8 cellular contexts compared by ENCODE assay signal in genomic region chr7:101058355-101058754, GRCh38. TPM values are rescaled to one million over a fixed set of nuclear protein-coding genes. Genes with fewer than 3 reads are reported as not detected.
DNase-seq lines count a peak whose midpoint lies in the region; ATAC-seq and TF ChIP-seq lines count a peak whose summit lies in the region.

No MANE protein-coding gene starts in this region.

- H3K36me3 Mint-ChIP-seq in GM23338 (ENCODE audit: low read depth) (no peaks in the 10 kb centered on the region), T-cell (no peaks in the 10 kb centered on the region)

- no peaks in the 10 kb centered on the region for H3K36me3 ChIP-seq in GM23338 (ENCODE audit: insufficient read depth)

- no peaks in the 10 kb centered on the region for H3K4me1 ChIP-seq in GM23338 (ENCODE audit: insufficient read depth)

- ATAC-seq in GM23338 (peak; percentile 89), T-cell (replicated peaks in 1 of 4) (no peak)

- 0 out of 4 replicates have a peak, but pooled peaks of 1 of the 2 experiments have one; percentile 1 for TF ChIP-seq CTCF in GM23338 (conservative IDR thresholded peaks at IDR 0.05; ENCODE audit: low read depth in 2 of 2)

- H3K9me3 Mint-ChIP-seq in GM23338, result no peaks in the 10 kb centered on the region
- no peaks in the 10 kb centered on the region for H3K9me3 Mint-ChIP-seq in T-cell

- no peak overlapping the region for H3K4me3 ChIP-seq in GM23338

- no peaks in the 10 kb centered on the region; the same call in 1 of the 2 replicates for H4K20me1 ChIP-seq in GM23338 (replicated peaks; ENCODE audit: insufficient read depth)

- no peak overlapping the region for H2AFZ ChIP-seq in GM23338

- H3K4me3 Mint-ChIP-seq in GM23338 (no peak overlapping the region), T-cell (no peak overlapping the region)

- H3F3A ChIP-seq in GM23338 (replicated peaks; ENCODE audit: low read depth), result no peaks in the 10 kb centered on the region

- H3K4me2 ChIP-seq in GM23338, result no peak overlapping the region

- no peaks in the 10 kb centered on the region for H3K27me3 ChIP-seq in GM23338 (ENCODE audit: insufficient read depth)

- POLR2A ChIA-PET in T-cell (lab: Charles Lee), result no interaction called here

- H3K9me2 ChIP-seq in GM23338 (ENCODE audit: insufficient read depth), result no peaks in the 10 kb centered on the region

- no peaks in the 10 kb centered on the region for H3K79me2 ChIP-seq in GM23338 (replicated peaks; ENCODE audit: insufficient read depth)

- CTCF ChIA-PET in T-cell (lab: Charles Lee), result interaction anchor here (0.6 to 1.4 kb wide), 4 partner anchors 19 to 168 kb away, joined by 3 to 6 read pairs (median 5); partner anchors contain the start of gene UFSP1 (in 1 of the 2)

- H3K27ac Mint-ChIP-seq in GM23338 (no peak overlapping the region), T-cell (no peak overlapping the region)

- no peak overlapping the region for H3K27ac ChIP-seq in GM23338 (ENCODE audit: low read depth)

- DNase-seq in GM23338 (ENCODE audit: low spot score), result peak; percentile 78
- peak in 24 of 34 experiments; percentile 2 to 45 (median 29) for DNase-seq in T-cell
- peak in 37 of 58 donors; percentile 0 to 61 (median 12) for DNase-seq in anterior cingulate cortex (lab: John Stamatoyannopoulos, UW)
- peak; percentile 44 for DNase-seq in inferior parietal cortex (ENCODE audit: extremely low spot score)
- DNase-seq in stimulated activated CD4-positive, alpha-beta T cell treated with anti-CD3 and anti-CD28 coated beads, Interleukin-2, amount 100 ng/mL, for 4 hours (ENCODE audit: low read depth), result peak; percentile 9
- no peak for DNase-seq in NCI-H1694 treated with DMSO at 0.1 percent for 48 hours (lab: John Stamatoyannopoulos, UW)
- no peak for DNase-seq in NCI-H146 (lab: John Stamatoyannopoulos, UW)
- no peak for DNase-seq in NCI-H2029 (lab: John Stamatoyannopoulos, UW)

- H3K27me3 Mint-ChIP-seq in GM23338 (ENCODE audit: insufficient read depth, low read depth, poor library complexity) (peaks cover 4% of the 10 kb centered on the region), T-cell (peaks cover 42 to 55% of the 10 kb centered on the region in 2 donors)

- 0 out of 3 replicates have a peak, but pooled peaks cover 3% of the 10 kb centered on the region for H3K4me1 Mint-ChIP-seq in GM23338
- peaks cover 0 to 4% (median 2%) of the 10 kb centered on the region in 3 donors for H3K4me1 Mint-ChIP-seq in T-cell

TF ChIP-seq in GM23338, 12 proteins besides CTCF, POLR2A, EP300 and RAD21:
- no peak for TF ChIP-seq ZNF114 (CRISPR knock-in tag; IDR thresholded peaks at IDR 0.05)
- TF ChIP-seq REST (IDR thresholded peaks at IDR 0.05; ENCODE audit: unreplicated experiment), result peak; percentile 99

RNA-seq across cellular contexts. Expression of gene TRIM56, which starts 26.9 kb away (rescaled TPM):
- total RNA-seq in GM23338 (2014; rRNA removed; shearing (Covaris generic)), result 12.9 and 15.7 TPM in 2 replicates
- polyA plus RNA-seq in GM23338 (2016; fragmentation: Nextera tagmentation; extraction: Ambion mirVana), result 8.7 and 10.0 TPM in 2 replicates
- total RNA-seq in T-cell, result 10 to 100 TPM; 47.2 to 80.9 (median 77.4) TPM

RNA-seq across cellular contexts. Expression of gene MUC17, which starts 38.5 kb away (rescaled TPM):
- under 0.01 TPM in 1 of 2 replicates, not detected in the other for total RNA-seq in GM23338 (2014; rRNA removed; shearing (Covaris generic))
- polyA plus RNA-seq in GM23338 (2016; fragmentation: Nextera tagmentation; extraction: Ambion mirVana), result not detected in 2 replicates
- total RNA-seq in T-cell, result not detected

Comparison
In these comparisons a context has a peak if more than half of its experiments do, and no peak if none do; other contexts are left out.
1. DNase-seq: peak in GM23338 (single experiment), T-cell (24 of 34), anterior cingulate cortex (37 of 58), inferior parietal cortex (single experiment) and stimulated activated CD4-positive, alpha-beta T cell treated with anti-CD3 and anti-CD28 coated beads, Interleukin-2, amount 100 ng/mL, for 4 hours (single experiment); none in NCI-H1694 treated with DMSO at 0.1 percent for 48 hours (single experiment), NCI-H146 (single experiment) and NCI-H2029 (single experiment).